In the genomic region with DNA sequence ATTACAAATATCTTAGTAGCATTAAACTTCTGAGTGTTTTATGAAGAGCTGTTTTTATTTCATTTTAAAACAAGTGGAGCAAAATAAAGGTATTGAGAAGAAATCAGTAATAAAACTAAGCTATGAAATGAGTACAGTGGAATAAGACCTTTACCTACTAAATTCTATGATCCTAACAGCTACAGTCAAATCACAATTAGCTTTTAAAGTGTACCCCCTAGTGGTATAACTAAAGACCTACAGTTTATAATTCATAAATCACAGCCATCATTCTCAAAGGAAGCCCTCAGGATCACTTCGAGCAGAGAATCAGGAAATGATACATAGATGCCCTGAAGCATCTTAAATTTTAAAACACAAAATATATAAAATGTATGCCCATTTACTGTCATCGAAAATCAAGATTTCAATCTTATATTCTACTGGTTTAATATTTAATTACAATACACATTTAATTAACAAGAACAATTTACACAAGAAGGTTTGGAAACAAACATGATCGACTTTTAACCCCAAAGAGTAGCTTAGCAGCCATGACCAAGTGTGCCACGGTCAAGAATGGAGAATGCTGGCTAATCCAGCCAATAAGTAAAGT, we compare ENCODE assay signal across 8 cellular contexts. TPM values are rescaled to one million over a fixed set of nuclear protein-coding genes. Genes with fewer than 3 reads are reported as not detected.
DNase-seq lines count a peak whose midpoint lies in the region; ATAC-seq and TF ChIP-seq lines count a peak whose summit lies in the region.

No MANE protein-coding gene starts in this region.

- peak; percentile 75 for ATAC-seq in GM18519 (IDR thresholded peaks at IDR 0.05; ENCODE audit: low FRiP score, unreplicated experiment)
- ATAC-seq in HG03064 (IDR thresholded peaks at IDR 0.05; ENCODE audit: low read depth, unreplicated experiment) = peak; percentile 52
- ATAC-seq in memory B cell (ENCODE audit: low read depth) = peak; percentile 83

- peaks cover 12% of the 10 kb centered on the region for H3K36me3 Mint-ChIP-seq in memory B cell

- H3K9me3 Mint-ChIP-seq in memory B cell = no peaks in the 10 kb centered on the region

- DNase-seq in BE2C = no peak
- peak; percentile 71 for DNase-seq in NCI-H69 (lab: John Stamatoyannopoulos, UW)
- peak; percentile 48 for DNase-seq in cerebellum (ENCODE audit: low spot score)
- peak in 1 of 2 donors; percentile 30 for DNase-seq in memory B cell (ENCODE audit: low spot score in 2 of 2)
- no peak for DNase-seq in inferior parietal cortex (ENCODE audit: extremely low spot score)
- DNase-seq in hypothalamus (lab: John Stamatoyannopoulos, UW) = no peak

- no peaks in the 10 kb centered on the region for H3K4me1 Mint-ChIP-seq in memory B cell

- H3K27me3 ChIP-seq in BE2C = no peaks in the 10 kb centered on the region

- H3K4me3 Mint-ChIP-seq in memory B cell = no peak overlapping the region

- H3K9me3 ChIP-seq in BE2C = no peaks in the 10 kb centered on the region

- peak; percentile 63 for TF ChIP-seq CTCF in BE2C (IDR thresholded peaks at IDR 0.05; ENCODE audit: low read depth, low read length)

- no peaks in the 10 kb centered on the region for H3K27me3 Mint-ChIP-seq in memory B cell

- no peaks in the 10 kb centered on the region; the same call in 1 of the 2 replicates for H3K4me1 ChIP-seq in BE2C

- no peak overlapping the region for H3K4me3 ChIP-seq in BE2C (ENCODE audit: low read depth, low read length)

- no peak overlapping the region for H3K27ac Mint-ChIP-seq in memory B cell

- H3K36me3 ChIP-seq in BE2C = peaks cover 79% of the 10 kb centered on the region

RNA-seq across cellular contexts. Expression of a gene that starts 12.3 kb away (rescaled TPM):
- polyA plus RNA-seq in BE2C (2012; ENCODE audit: insufficient read depth, insufficient read length, low read depth) = 91.2 TPM
- 170 TPM for total RNA-seq in cerebellum

Comparison
In these comparisons a context has a peak if more than half of its experiments do, and no peak if none do; other contexts are left out.
1. DNase-seq: peak in NCI-H69 (single experiment) and cerebellum (single experiment); none in BE2C (single experiment), inferior parietal cortex (single experiment) and hypothalamus (0 of 51).
2. Peak in every context shown above with its lines, with median percentiles within 50 percentile points of each other: ATAC-seq.